In the genomic region with DNA sequence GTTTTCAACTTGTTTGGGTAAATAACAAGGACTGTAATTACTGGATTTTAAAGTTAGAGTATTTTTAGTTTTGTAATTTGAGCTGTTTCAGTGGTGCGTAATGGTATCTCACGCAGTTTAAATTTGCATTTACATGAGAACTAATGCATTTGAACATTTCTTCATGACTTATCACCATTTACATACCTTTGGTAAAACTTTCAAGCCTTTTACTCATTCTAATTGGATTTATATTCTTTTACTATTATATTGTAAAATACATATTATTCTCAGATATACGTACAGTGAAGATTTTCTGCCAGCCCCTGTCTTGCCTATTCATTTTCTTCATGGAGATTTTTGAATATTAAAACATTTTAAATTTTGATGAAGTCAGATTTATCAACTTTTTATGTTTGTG, we compare ENCODE assay signal across 10 cellular contexts.
"Had no signal": no experiment of that assay in that cellular context is flagged by ENCODE, and none has a peak within 500 bp of the region (broad histone marks: within the 10 kb centered on the region; RNA-seq: fewer than 3 reads in every experiment).

No MANE protein-coding gene starts in this region.

- H2AFZ ChIP-seq: GM23248 had no signal

- H3K4me3 ChIP-seq: GM23248, HAP-1 had no signal

- H3K36me3 ChIP-seq: HAP-1 had no signal

- H3K27ac Mint-ChIP-seq: H9, HFFc6 had no signal

- FAIRE-seq: H1, H54 had no signal

- DNase-seq: GM23248, GOT3, H7, H9, HCEC 1CT, HFFc6 had no signal

- ATAC-seq: HCT116 had no signal

- H3K4me3 Mint-ChIP-seq: H9, HFFc6 had no signal

- H3K27ac ChIP-seq: GM23248 had no signal

- H3K9me3 Mint-ChIP-seq: HFFc6 had no signal
